ENCODE assay signal across 8 cellular contexts in the genomic region with DNA sequence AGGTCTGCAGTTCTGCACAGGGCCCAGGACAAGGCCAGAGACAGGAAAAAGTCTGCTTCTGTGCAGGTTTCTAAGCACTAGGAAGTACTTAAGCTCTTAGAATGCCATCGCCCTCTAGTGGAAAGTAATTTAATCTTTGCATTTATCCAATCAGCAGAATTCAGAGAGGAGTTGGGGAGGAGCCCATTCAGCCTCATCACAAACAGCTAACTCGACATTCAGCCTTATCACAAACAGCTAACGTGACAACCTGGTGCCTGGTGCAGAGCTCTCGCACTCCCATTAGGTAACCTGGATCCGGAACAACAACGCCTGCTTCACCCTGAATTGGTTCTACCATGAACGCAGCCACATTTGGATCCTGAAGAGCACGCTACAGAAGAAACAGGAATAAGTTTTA.
DNase-seq lines count a peak whose midpoint lies in the region; ATAC-seq and FAIRE-seq lines count a peak whose summit lies in the region.

No MANE protein-coding gene starts in this region.

- no peaks in the 10 kb centered on the region for H3K9me3 Mint-ChIP-seq in T-helper 1 cell treated with Interleukin-12 subunit alpha and Interleukin-12 subunit beta and Interleukin-4 antibody, amounts not matched to agents 30 μg/mL and 1 μg/mL, for 36 hours

- peaks cover 9% of the 10 kb centered on the region for H3K36me3 Mint-ChIP-seq in T-helper 1 cell treated with Interleukin-12 subunit alpha and Interleukin-12 subunit beta and Interleukin-4 antibody, amounts not matched to agents 30 μg/mL and 1 μg/mL, for 36 hours (ENCODE audit: low read depth)

- no peak overlapping the region for H3K4me3 Mint-ChIP-seq in T-helper 1 cell treated with Interleukin-12 subunit alpha and Interleukin-12 subunit beta and Interleukin-4 antibody, amounts not matched to agents 30 μg/mL and 1 μg/mL, for 36 hours

- H3K4me1 Mint-ChIP-seq in T-helper 1 cell treated with Interleukin-12 subunit alpha and Interleukin-12 subunit beta and Interleukin-4 antibody, amounts not matched to agents 30 μg/mL and 1 μg/mL, for 36 hours (ENCODE audit: low read depth): peaks cover 11% of the 10 kb centered on the region

- DNase-seq in CD1c-positive myeloid dendritic cell (ENCODE audit: extremely low spot score): peak; percentile 88
- DNase-seq in NCI-H2081 (lab: John Stamatoyannopoulos, UW): peak; percentile 68 to 73
- DNase-seq in middle frontal gyrus (ENCODE audit: extremely low spot score, low spot score): peak; percentile 64
- no peak for DNase-seq in NCI-H187 (lab: John Stamatoyannopoulos, UW)

- FAIRE-seq in endometrium (lab: Jason Lieb, UNC): peak; percentile 33

- ATAC-seq in GM18858 (IDR thresholded peaks at IDR 0.05; ENCODE audit: unreplicated experiment) (peak; percentile 78), HG03060 (IDR thresholded peaks at IDR 0.05; ENCODE audit: low read depth, unreplicated experiment) (peak; percentile 71)

- peak overlapping the region; percentile 33 for H3K27ac Mint-ChIP-seq in T-helper 1 cell treated with Interleukin-12 subunit alpha and Interleukin-12 subunit beta and Interleukin-4 antibody, amounts not matched to agents 30 μg/mL and 1 μg/mL, for 36 hours

- H3K27me3 Mint-ChIP-seq in T-helper 1 cell treated with Interleukin-12 subunit alpha and Interleukin-12 subunit beta and Interleukin-4 antibody, amounts not matched to agents 30 μg/mL and 1 μg/mL, for 36 hours (ENCODE audit: low read depth): no peaks in the 10 kb centered on the region

Comparison
In these comparisons a context has a peak if more than half of its experiments do, and no peak if none do; other contexts are left out.
1. DNase-seq: peak in CD1c-positive myeloid dendritic cell (single experiment), NCI-H2081 (2 of 2) and middle frontal gyrus (single experiment); none in NCI-H187 (0 of 2).